ENCODE assay signal across 12 cellular contexts in genomic region chr4:184668511-184669114, GRCh38. TPM values are rescaled to one million over a fixed set of nuclear protein-coding genes. Genes with fewer than 3 reads are reported as not detected.
DNase-seq lines count a peak whose midpoint lies in the region; ATAC-seq and TF ChIP-seq lines count a peak whose summit lies in the region.
"Had no signal": no experiment of that assay in that cellular context is flagged by ENCODE, and none has a peak within 500 bp of the region (broad histone marks: within the 10 kb centered on the region; RNA-seq: fewer than 3 reads in every experiment).

No MANE protein-coding gene starts in this region.

- H3K36me3 ChIP-seq in CD4-positive, CD25-positive, alpha-beta regulatory T cell (ENCODE audit: control insufficient read depth, insufficient read depth, low read length): peaks cover 8% of the 10 kb centered on the region
- no peaks in the 10 kb centered on the region for H3K36me3 ChIP-seq in mucosa of descending colon (ENCODE audit: low read depth)
- H3K36me3 ChIP-seq: MG63 had no signal

- in situ Hi-C loops in KBM-7 (cut with MboI; ENCODE audit: low pct_unique_long_range_greater_than_20kb, low sequenced_read_pairs): no loop called here

- POLR2A ChIA-PET in activated CD4-positive, alpha-beta memory T cell treated with anti-CD3 and anti-CD28 coated beads, Interleukin-2, amount 10 ng/mL, durations not matched to agents 7 days and 5 days (lab: Charles Lee): interaction anchor here (0.9 to 2.9 kb wide), 17 partner anchors 9 to 248 kb away, joined by 3 to 37 read pairs (median 4); partner anchors contain the start of genes CASP3, CENPU, IRF2 and PRIMPOL

- intact Hi-C loops in mucosa of descending colon (cut with DNase I, micrococcal nuclease): no loop called here

- H3K27me3 Mint-ChIP-seq in CD4-positive, CD25-positive, alpha-beta regulatory T cell: no peaks in the 10 kb centered on the region
- no peaks in the 10 kb centered on the region for H3K27me3 Mint-ChIP-seq in activated CD4-positive, alpha-beta memory T cell treated with anti-CD3 and anti-CD28 coated beads, Interleukin-2, amount 10 ng/mL, durations not matched to agents 7 days and 5 days

- peak; percentile 53 to 63 for ATAC-seq in CD4-positive, CD25-positive, alpha-beta regulatory T cell (ENCODE audit: low read depth in 2 of 2)
- ATAC-seq in mucosa of descending colon: peak; percentile 21
- no peak for ATAC-seq in GM21737 (IDR thresholded peaks at IDR 0.05; ENCODE audit: unreplicated experiment)

- peaks cover 49% of the 10 kb centered on the region for H3K36me3 Mint-ChIP-seq in CD4-positive, CD25-positive, alpha-beta regulatory T cell
- peaks cover 47% of the 10 kb centered on the region for H3K36me3 Mint-ChIP-seq in activated CD4-positive, alpha-beta memory T cell treated with anti-CD3 and anti-CD28 coated beads, Interleukin-2, amount 10 ng/mL, durations not matched to agents 7 days and 5 days (ENCODE audit: low read depth)

- peaks cover 22% of the 10 kb centered on the region for H3K4me1 ChIP-seq in CD4-positive, CD25-positive, alpha-beta regulatory T cell (ENCODE audit: control insufficient read depth, insufficient read depth, low read length, poor library complexity, severe bottlenecking)
- peaks cover 6% of the 10 kb centered on the region for H3K4me1 ChIP-seq in mucosa of descending colon (ENCODE audit: low read depth)

- no peaks in the 10 kb centered on the region for H3K9me3 ChIP-seq in CD4-positive, CD25-positive, alpha-beta regulatory T cell (ENCODE audit: control insufficient read depth in 2 of 2, low read length in 2 of 2)
- no peaks in the 10 kb centered on the region for H3K9me3 ChIP-seq in mucosa of descending colon
- H3K9me3 ChIP-seq: MG63 had no signal

- H3K4me1 Mint-ChIP-seq in CD4-positive, CD25-positive, alpha-beta regulatory T cell: peaks cover 11 to 27% (median 21%) of the 10 kb centered on the region in 4 donors
- H3K4me1 Mint-ChIP-seq in activated CD4-positive, alpha-beta memory T cell treated with anti-CD3 and anti-CD28 coated beads, Interleukin-2, amount 10 ng/mL, durations not matched to agents 7 days and 5 days: peaks cover 36% of the 10 kb centered on the region

- peak overlapping the region in 3 of 4 donors; percentile 5 to 65 (median 32) for H3K4me3 Mint-ChIP-seq in CD4-positive, CD25-positive, alpha-beta regulatory T cell
- H3K4me3 Mint-ChIP-seq in activated CD4-positive, alpha-beta memory T cell treated with anti-CD3 and anti-CD28 coated beads, Interleukin-2, amount 10 ng/mL, durations not matched to agents 7 days and 5 days: peak overlapping the region; percentile 37

- peak overlapping the region; percentile 30 to 82 (median 78) for H3K27ac Mint-ChIP-seq in CD4-positive, CD25-positive, alpha-beta regulatory T cell
- H3K27ac Mint-ChIP-seq in activated CD4-positive, alpha-beta memory T cell treated with anti-CD3 and anti-CD28 coated beads, Interleukin-2, amount 10 ng/mL, durations not matched to agents 7 days and 5 days: peak overlapping the region; percentile 94

- DNase-seq in CD4-positive, CD25-positive, alpha-beta regulatory T cell: peak in 1 of 3 donors; percentile 82
- DNase-seq in KBM-7 (peak; percentile 73), mucosa of descending colon (no peak), occipital lobe (lab: John Stamatoyannopoulos, UW) (no peak)
- peak; percentile 36 for DNase-seq in activated CD4-positive, alpha-beta memory T cell treated with anti-CD3 and anti-CD28 coated beads, Interleukin-2, amount 10 ng/mL, durations not matched to agents 7 days and 5 days
- no peak for DNase-seq in stimulated activated naive CD4-positive, alpha-beta T cell treated with Interleukin-2 at 50 U/mL for 16 hours (lab: John Stamatoyannopoulos, UW)
- DNase-seq in stimulated activated CD4-positive, alpha-beta T cell treated with anti-CD3 and anti-CD28 coated beads, Interleukin-1b, Interleukin-23, amount 100 ng/mL, for 48 hours: no peak
- DNase-seq: kidney, MG63 had no signal

- no peak for TF ChIP-seq CTCF in mucosa of descending colon (IDR thresholded peaks at IDR 0.05)

- peak overlapping the region; percentile 62 for H3K4me3 ChIP-seq in CD4-positive, CD25-positive, alpha-beta regulatory T cell (ENCODE audit: low read depth, low read length)
- no peak overlapping the region for H3K4me3 ChIP-seq in mucosa of descending colon
- H3K4me3 ChIP-seq: cardiac muscle cell, MG63 had no signal

- CTCF ChIA-PET in activated CD4-positive, alpha-beta memory T cell treated with anti-CD3 and anti-CD28 coated beads, Interleukin-2, amount 10 ng/mL, durations not matched to agents 7 days and 5 days (lab: Charles Lee): interaction anchor here (1.6 to 1.7 kb wide), 3 partner anchors 10 to 405 kb away, joined by 4 to 17 read pairs (median 9); partner anchors contain the start of genes CASP3 and PRIMPOL

- H3K27ac ChIP-seq in CD4-positive, CD25-positive, alpha-beta regulatory T cell (ENCODE audit: insufficient read depth, low read length, poor library complexity, severe bottlenecking): peak overlapping the region; percentile 55
- H3K27ac ChIP-seq: C4-2B, cardiac muscle cell had no signal

- no peaks in the 10 kb centered on the region for H3K9me3 Mint-ChIP-seq in CD4-positive, CD25-positive, alpha-beta regulatory T cell
- no peaks in the 10 kb centered on the region for H3K9me3 Mint-ChIP-seq in activated CD4-positive, alpha-beta memory T cell treated with anti-CD3 and anti-CD28 coated beads, Interleukin-2, amount 10 ng/mL, durations not matched to agents 7 days and 5 days

- no peaks in the 10 kb centered on the region for H3K27me3 ChIP-seq in CD4-positive, CD25-positive, alpha-beta regulatory T cell (ENCODE audit: control insufficient read depth, insufficient read depth, low read length)
- H3K27me3 ChIP-seq: cardiac muscle cell, MG63 had no signal

RNA-seq across cellular contexts. Expression of gene PRIMPOL, which starts 19.1 kb away (rescaled TPM):
- total RNA-seq in CD4-positive, CD25-positive, alpha-beta regulatory T cell: 10.1 TPM
- 10 to 100 TPM; 11.4 to 20.1 (median 17.0) TPM for polyA plus RNA-seq in CD4-positive, CD25-positive, alpha-beta regulatory T cell
- total RNA-seq in activated CD4-positive, alpha-beta memory T cell treated with anti-CD3 and anti-CD28 coated beads, Interleukin-2, amount 10 ng/mL, durations not matched to agents 7 days and 5 days: 10 to 100 TPM; 19.2 to 23.4 TPM
- total RNA-seq in mucosa of descending colon (10 to 100 TPM; 17.1 to 22.5 (median 21.7) TPM), occipital lobe (43.8 TPM)

RNA-seq across cellular contexts. Expression of gene CASP3, which starts 19.4 kb away (rescaled TPM):
- 26.1 TPM for total RNA-seq in CD4-positive, CD25-positive, alpha-beta regulatory T cell
- polyA plus RNA-seq in CD4-positive, CD25-positive, alpha-beta regulatory T cell: 10 to 100 TPM; 11.5 to 19.3 (median 13.0) TPM
- 10 to 100 TPM; 71.4 to 77.1 TPM for total RNA-seq in activated CD4-positive, alpha-beta memory T cell treated with anti-CD3 and anti-CD28 coated beads, Interleukin-2, amount 10 ng/mL, durations not matched to agents 7 days and 5 days
- total RNA-seq in mucosa of descending colon: 10 to 100 TPM; 29.7 to 48.6 (median 37.8) TPM
- 60.5 TPM for total RNA-seq in occipital lobe

Comparison
In these comparisons a context has a peak if more than half of its experiments do, and no peak if none do; other contexts are left out.
1. DNase-seq: peak in KBM-7 (single experiment) and activated CD4-positive, alpha-beta memory T cell treated with anti-CD3 and anti-CD28 coated beads, Interleukin-2, amount 10 ng/mL, durations not matched to agents 7 days and 5 days (single experiment); none in mucosa of descending colon (0 of 3), stimulated activated naive CD4-positive, alpha-beta T cell treated with Interleukin-2 at 50 U/mL for 16 hours (single experiment), stimulated activated CD4-positive, alpha-beta T cell treated with anti-CD3 and anti-CD28 coated beads, Interleukin-1b, Interleukin-23, amount 100 ng/mL, for 48 hours (single experiment) and occipital lobe (single experiment).